In genomic region chr4:144283496-144283895, GRCh38 we compare ENCODE assay signal across 15 cellular contexts.
A peak's percentile ranks its signal among the peaks of the same experiment; 100 is the strongest.
DNase-seq lines count a peak whose midpoint lies in the region; ATAC-seq and TF ChIP-seq lines count a peak whose summit lies in the region.
"Had no signal": no experiment of that assay in that cellular context is flagged by ENCODE, and none has a peak within 500 bp of the region (broad histone marks: within the 10 kb centered on the region; RNA-seq: fewer than 3 reads in every experiment).

No MANE protein-coding gene starts in this region.

- POLR2A ChIA-PET in SK-N-SH (lab: Yijun Ruan, JAX): no interaction called here

- no peak for TF ChIP-seq EP300 in SK-N-SH (IDR thresholded peaks at IDR 0.05; ENCODE audit: borderline replicate concordance in 1 of 2, low read depth in 1 of 2, low read length in 1 of 2)

- H3K79me2 ChIP-seq in SK-N-SH (ENCODE audit: insufficient read depth): no peaks in the 10 kb centered on the region
- H3K79me2 ChIP-seq in Loucy (ENCODE audit: insufficient read depth, low read length): no peaks in the 10 kb centered on the region

- 17% methylated on average over 6 of the region's 6 CpGs for WGBS in SK-N-SH (ENCODE audit: low lambda C conversion rate)

- no peak for TF ChIP-seq RAD21 in SK-N-SH (IDR thresholded peaks at IDR 0.05; ENCODE audit: low read length)

- no peak for TF ChIP-seq CTCF in SK-N-SH (IDR thresholded peaks at IDR 0.05)
- no peak for TF ChIP-seq CTCF in Loucy (conservative IDR thresholded peaks at IDR 0.05; ENCODE audit: low read length)
- TF ChIP-seq CTCF in right atrium auricular region (IDR thresholded peaks at IDR 0.05): no peak

- H3K4me1 ChIP-seq in SK-N-SH (ENCODE audit: control insufficient read depth in 1 of 2, insufficient read depth in 2 of 2, low read depth in 1 of 2, low read length in 1 of 2): no peaks in the 10 kb centered on the region
- no peaks in the 10 kb centered on the region for H3K4me1 ChIP-seq in Loucy (ENCODE audit: insufficient read depth, low read length, poor library complexity, severe bottlenecking)
- H3K4me1 ChIP-seq in right atrium auricular region: no peaks in the 10 kb centered on the region
- H3K4me1 ChIP-seq: A549 had no signal

- no peaks in the 10 kb centered on the region for H3K36me3 ChIP-seq in SK-N-SH (replicated peaks in 1 of 2; ENCODE audit: control insufficient read depth in 1 of 2, insufficient read depth in 2 of 2, low read length in 1 of 2)
- H3K36me3 ChIP-seq in Loucy (ENCODE audit: insufficient read depth, low read length): no peaks in the 10 kb centered on the region
- no peaks in the 10 kb centered on the region for H3K36me3 ChIP-seq in right atrium auricular region

- H3K9me3 ChIP-seq in SK-N-SH: no peaks in the 10 kb centered on the region
- H3K9me3 ChIP-seq in Loucy (ENCODE audit: insufficient read depth, low read depth, low read length): no peaks in the 10 kb centered on the region
- no peaks in the 10 kb centered on the region for H3K9me3 ChIP-seq in right atrium auricular region
- H3K9me3 ChIP-seq: A549 had no signal

- H3K4me3 ChIP-seq in SK-N-SH (ENCODE audit: low read depth in 2 of 2, low read length in 1 of 2) (no peak overlapping the region), Loucy (ENCODE audit: low read length, poor library complexity, severe bottlenecking) (no peak overlapping the region), right atrium auricular region (no peak overlapping the region)
- H3K4me3 ChIP-seq: A549, GM23338 had no signal

- H3K9me2 ChIP-seq in SK-N-SH: no peaks in the 10 kb centered on the region
- H3K9me2 ChIP-seq in Loucy (replicated peaks; ENCODE audit: low read depth, low read length): no peaks in the 10 kb centered on the region

- H3K4me2 ChIP-seq in SK-N-SH (no peak overlapping the region), Loucy (ENCODE audit: low read depth, low read length, poor library complexity, severe bottlenecking) (no peak overlapping the region)
- H3K4me2 ChIP-seq: A549, GM23338 had no signal

- ATAC-seq in SK-N-SH treated with all-trans-retinoic acid at 6 μM for 48 hours: no peak
- ATAC-seq: A549, GM23338 had no signal

- H3K9ac ChIP-seq in SK-N-SH (no peak overlapping the region), Loucy (ENCODE audit: low read depth, low read length, poor library complexity, severe bottlenecking) (no peak overlapping the region)

- H4K20me1 ChIP-seq in SK-N-SH (ENCODE audit: insufficient read depth) (no peaks in the 10 kb centered on the region), Loucy (ENCODE audit: insufficient read depth, low read length, poor library complexity, severe bottlenecking) (no peaks in the 10 kb centered on the region)

- DNase-seq in SK-N-SH: no peak
- peak; percentile 0 for DNase-seq in SW480 (ENCODE audit: low spot score)
- DNase-seq in NCI-H748 treated with DMSO at 0.1 percent for 48 hours (lab: John Stamatoyannopoulos, UW): no peak
- no peak for DNase-seq in activated CD8-positive, alpha-beta memory T cell treated with anti-CD3 and anti-CD28 coated beads, Interleukin-2, amount 50 U/mL, for 48 hours
- no peak for DNase-seq in right atrium auricular region (ENCODE audit: low spot score)
- DNase-seq in GF-D8 (lab: John Stamatoyannopoulos, UW): no peak
- DNase-seq: AML-193; CD4-positive, alpha-beta memory T cell; H9; IMR-90 had no signal

- CTCF ChIA-PET in SK-N-SH (lab: Yijun Ruan, JAX): no interaction called here

- H3F3A ChIP-seq in SK-N-SH (replicated peaks; ENCODE audit: insufficient read depth) (no peaks in the 10 kb centered on the region), Loucy (ENCODE audit: low read depth) (no peaks in the 10 kb centered on the region)

- H2AFZ ChIP-seq in SK-N-SH (ENCODE audit: low read depth) (0 out of 2 replicates have a peak overlapping the region, but pooled peaks have one; percentile 5), Loucy (ENCODE audit: low read length) (0 out of 2 replicates have a peak overlapping the region, but pooled peaks have one; percentile 35)
- H2AFZ ChIP-seq: GM23338 had no signal

- no peak overlapping the region for H3K27ac ChIP-seq in SK-N-SH (ENCODE audit: low read depth in 2 of 2, low read length in 1 of 2)
- H3K27ac ChIP-seq in right atrium auricular region: no peak overlapping the region
- H3K27ac ChIP-seq: 22Rv1, A549 had no signal

- H3K27me3 ChIP-seq in SK-N-SH (ENCODE audit: insufficient read depth) (no peaks in the 10 kb centered on the region), Loucy (ENCODE audit: insufficient read depth, low read length, poor library complexity, severe bottlenecking) (no peaks in the 10 kb centered on the region), right atrium auricular region (no peaks in the 10 kb centered on the region)

TF ChIP-seq in SK-N-SH, 30 proteins besides CTCF, POLR2A, EP300 and RAD21:
- no peak for TF ChIP-seq ZBTB33 (IDR thresholded peaks at IDR 0.05; ENCODE audit: borderline replicate concordance, low read depth)

TF ChIP-seq in SK-N-SH treated with all-trans-retinoic acid at 6 μM for 48 hours, 23 proteins besides CTCF, POLR2A, EP300 and RAD21:
- TF ChIP-seq OSR1 (CRISPR knock-in tag; IDR thresholded peaks at IDR 0.05) (no peak), PATZ1 (CRISPR knock-in tag; IDR thresholded peaks at IDR 0.05; ENCODE audit: borderline replicate concordance) (no peak), CREB5 (CRISPR knock-in tag; IDR thresholded peaks at IDR 0.05; ENCODE audit: low read depth) (no peak), BACH2 (CRISPR knock-in tag; IDR thresholded peaks at IDR 0.05; ENCODE audit: borderline replicate concordance) (no peak), ZC3H10 (CRISPR knock-in tag; IDR thresholded peaks at IDR 0.05) (no peak)
